In genomic region chr6:7910654-7911344, GRCh38 we compare ENCODE assay signal across 8 cellular contexts. TPM values are rescaled to one million over a fixed set of nuclear protein-coding genes. Genes with fewer than 3 reads are reported as not detected.
A peak's percentile ranks its signal among the peaks of the same experiment; 100 is the strongest.
DNase-seq lines count a peak whose midpoint lies in the region; ATAC-seq and TF ChIP-seq lines count a peak whose summit lies in the region.

TSS of gene TXNDC5 (minus strand) at chr6:7910788. CDS start at chr6:7910776, 12 bp downstream.

- ATAC-seq in GM18873 (IDR thresholded peaks at IDR 0.05; ENCODE audit: low FRiP score, unreplicated experiment) = peak; percentile 34
- peak; percentile 64 for ATAC-seq in HG03108 (IDR thresholded peaks at IDR 0.05; ENCODE audit: unreplicated experiment)
- peak; percentile 80 to 87 (median 83) for ATAC-seq in right lobe of liver

- peak; percentile 76 for TF ChIP-seq POLR2A in right lobe of liver (IDR thresholded peaks at IDR 0.05)

- H3K4me3 ChIP-seq in ACC112 (ENCODE audit: low read depth, low read length) = peak within 1 kb of the TSS; percentile 89
- H3K4me3 ChIP-seq in dorsolateral prefrontal cortex = peak within 1 kb of the TSS; percentile 60 to 87 (median 78)
- H3K4me3 ChIP-seq in right lobe of liver = peak within 1 kb of the TSS; percentile 73 to 75 (median 74)

- H3K36me3 ChIP-seq in ACC112 (ENCODE audit: insufficient read depth, low read length) = no peaks in the 10 kb centered on the region
- no peaks in the 10 kb centered on the region for H3K36me3 ChIP-seq in right lobe of liver

- TF ChIP-seq CTCF in dorsolateral prefrontal cortex (IDR thresholded peaks at IDR 0.05 in 54 of 56, conservative IDR thresholded peaks at IDR 0.05 in 2 of 56; ENCODE audit: low read depth in 1 of 56, partially characterized antibody in 56 of 56) = peak in 6 of 56 donors; percentile 8 to 14 (median 10)
- TF ChIP-seq CTCF in right lobe of liver (IDR thresholded peaks at IDR 0.05) = no peak

- peaks cover 39% of the 10 kb centered on the region for H3K79me2 ChIP-seq in ACC112 (ENCODE audit: control insufficient read depth, insufficient read depth, low read length, unreplicated experiment)

- H3K27me3 ChIP-seq in ACC112 (ENCODE audit: insufficient read depth, low read length) (no peaks in the 10 kb centered on the region), dorsolateral prefrontal cortex (no peaks in the 10 kb centered on the region), right lobe of liver (no peaks in the 10 kb centered on the region)

- peak within 1 kb of the TSS; percentile 65 for H2AFZ ChIP-seq in ACC112 (ENCODE audit: low read length, unreplicated experiment)

- peaks cover 26% of the 10 kb centered on the region for H3K4me1 ChIP-seq in ACC112 (ENCODE audit: control insufficient read depth, insufficient read depth, low read length, unreplicated experiment)
- H3K4me1 ChIP-seq in right lobe of liver = peaks cover 0 to 37% (median 6%) of the 10 kb centered on the region in 4 donors

- H3K9me3 ChIP-seq in right lobe of liver = no peaks in the 10 kb centered on the region

- DNase-seq in NCI-H460 (ENCODE audit: extremely low read depth, low read depth) (peak; percentile 58), dorsolateral prefrontal cortex (peak; percentile 52 to 86 (median 68)), right lobe of liver (peak; percentile 88 to 91 (median 90))
- peak; percentile 47 to 58 for DNase-seq in activated CD4-positive, alpha-beta T cell treated with anti-CD3 and anti-CD28 coated beads, Interleukin-2, amount 50 U/mL, for 4 hours
- peak; percentile 69 for DNase-seq in stimulated activated CD4-positive, alpha-beta T cell treated with anti-CD3 and anti-CD28 coated beads, Interleukin-4, amount 100 ng/mL, for 24 hours

- WGBS in right lobe of liver (ENCODE audit: insufficient coverage, low coverage, low lambda C conversion rate, missing lambda C conversion rate) = 0% methylated on average over 8 of the region's 75 CpGs

- intact Hi-C loops in dorsolateral prefrontal cortex (cut with DNase I) = loop anchor here (2.0 to 10.0 kb wide), 6 partner anchors 64 to 186 kb away; partner anchors contain the start of gene BMP6 (in 2 of the 2)
- intact Hi-C loops in right lobe of liver (cut with DNase I) = no loop called here

- H3K27ac ChIP-seq in ACC112 (ENCODE audit: low read depth, low read length) = peak within 1 kb of the TSS; percentile 34; the same call in 1 of the 2 replicates
- H3K27ac ChIP-seq in dorsolateral prefrontal cortex = peak within 1 kb of the TSS in 58 of 59 donors; percentile 52 to 96 (median 87)
- peak within 1 kb of the TSS; percentile 66 to 78 (median 75) for H3K27ac ChIP-seq in right lobe of liver

RNA-seq across cellular contexts. Expression of gene TXNDC5, which starts in this region (rescaled TPM):
- 250 and 258 TPM in 2 replicates for total RNA-seq in NCI-H460 (2014; rRNA removed; shearing (Covaris generic))
- polyA plus RNA-seq in NCI-H460 (2014; cell fraction: nucleus; rRNA removed) = 313 and 378 TPM in 2 replicates
- total RNA-seq in dorsolateral prefrontal cortex = 10 to 100 TPM; 15.5 to 55.1 (median 26.9) TPM
- 100 to 1,000 TPM in 5 of 6 experiments, 10 to 100 TPM in 1; 87.9 to 187 (median 133) TPM for total RNA-seq in right lobe of liver

Comparison
In these comparisons a context has a peak if more than half of its experiments do, and no peak if none do; other contexts are left out.
1. Peak in every context shown above with its lines: DNase-seq, ATAC-seq, H3K4me3 ChIP-seq and H3K27ac ChIP-seq.
2. H3K27ac ChIP-seq: peak in every context shown above with its lines; median percentile 87 in dorsolateral prefrontal cortex; 75 in right lobe of liver; 34 in ACC112.
3. intact Hi-C loops: an anchor here in dorsolateral prefrontal cortex (2.0 to 10.0 kb wide); none called in right lobe of liver.